In genomic region chr16:30558789-30559377, GRCh38 we compare ENCODE assay signal across 8 cellular contexts. TPM values are rescaled to one million over a fixed set of nuclear protein-coding genes. Genes with fewer than 3 reads are reported as not detected.
DNase-seq lines count a peak whose midpoint lies in the region; TF ChIP-seq lines count a peak whose summit lies in the region.

No MANE protein-coding gene starts in this region.

- H3K9me2 ChIP-seq in OCI-LY1 (ENCODE audit: low read depth, low read length) = no peaks in the 10 kb centered on the region

- H3K79me2 ChIP-seq in OCI-LY1 (ENCODE audit: insufficient read depth, low read length) = 0 out of 2 replicates have a peak, but pooled peaks cover 4% of the 10 kb centered on the region

- peaks cover 21% of the 10 kb centered on the region for H3K4me1 ChIP-seq in OCI-LY1 (ENCODE audit: insufficient read depth, low read length, severe bottlenecking)
- H3K4me1 ChIP-seq in ectodermal cell (ENCODE audit: control insufficient read depth, insufficient read depth, low read length) = peaks cover 5% of the 10 kb centered on the region
- H3K4me1 ChIP-seq in neuron (ENCODE audit: insufficient read depth, low read length) = peaks cover 12% of the 10 kb centered on the region

- no peaks in the 10 kb centered on the region for H4K20me1 ChIP-seq in OCI-LY1 (ENCODE audit: insufficient read depth, low read length)

- 91 to 92% methylated on average over 21 of the region's 21 CpGs for WGBS in ectodermal cell, 2 experiments

- peak overlapping the region; percentile 61 for H3K4me2 ChIP-seq in OCI-LY1 (ENCODE audit: low read length)

- no peaks in the 10 kb centered on the region for H3K9me3 ChIP-seq in OCI-LY1 (ENCODE audit: low read length)
- H3K9me3 ChIP-seq in ectodermal cell (ENCODE audit: control insufficient read depth, low read length) = no peaks in the 10 kb centered on the region
- H3K9me3 ChIP-seq in neuron (ENCODE audit: low read length) = no peaks in the 10 kb centered on the region

- DNase-seq in GF-D8 (lab: John Stamatoyannopoulos, UW) (no peak), SHP77 (lab: John Stamatoyannopoulos, UW) (no peak), LoVo (ENCODE audit: low spot score) (no peak), T1000 (lab: John Stamatoyannopoulos, UW) (no peak)

- H3K27ac ChIP-seq in C4-2B (peak overlapping the region; percentile 94), OCI-LY1 (ENCODE audit: low read depth, low read length, poor library complexity, severe bottlenecking) (peak overlapping the region; percentile 39), ectodermal cell (ENCODE audit: insufficient read depth, low read depth, low read length, poor library complexity, severe bottlenecking) (peak overlapping the region; percentile 86)

- 0 out of 2 replicates have a peak, but pooled peaks cover 3% of the 10 kb centered on the region for H3F3A ChIP-seq in OCI-LY1 (ENCODE audit: insufficient read depth, low read length)

- H3K27me3 ChIP-seq in OCI-LY1 (ENCODE audit: insufficient read depth, low read length) (no peaks in the 10 kb centered on the region), ectodermal cell (ENCODE audit: control insufficient read depth, insufficient read depth, low read length, poor library complexity, severe bottlenecking) (no peaks in the 10 kb centered on the region), neuron (ENCODE audit: insufficient read depth, low read length) (no peaks in the 10 kb centered on the region)

- H3K9ac ChIP-seq in OCI-LY1 (ENCODE audit: low read length) = peak overlapping the region; percentile 19; the same call in 1 of the 2 replicates

- H3K4me3 ChIP-seq in OCI-LY1 (ENCODE audit: low read depth, low read length, poor library complexity, severe bottlenecking) (peak overlapping the region; percentile 82), ectodermal cell (ENCODE audit: insufficient read depth, low read depth, low read length) (no peak overlapping the region), neuron (ENCODE audit: low read length) (peak overlapping the region; percentile 37)

- H3K36me3 ChIP-seq in OCI-LY1 (ENCODE audit: insufficient read depth, low read length) (peaks cover 26% of the 10 kb centered on the region), ectodermal cell (ENCODE audit: control insufficient read depth, insufficient read depth, low read length) (peaks cover 7% of the 10 kb centered on the region), neuron (ENCODE audit: insufficient read depth, low read length) (peaks cover 22% of the 10 kb centered on the region)

- H2AFZ ChIP-seq in OCI-LY1 (ENCODE audit: low read length) (no peak overlapping the region), neuron (ENCODE audit: low read depth, low read length) (peak overlapping the region; percentile 87)

- no peak for TF ChIP-seq CTCF in C4-2B (conservative IDR thresholded peaks at IDR 0.05)
- no peak for TF ChIP-seq CTCF in OCI-LY1 (IDR thresholded peaks at IDR 0.05; ENCODE audit: low read length)

RNA-seq across cellular contexts. Expression of gene ZNF764, which starts 0.7 kb away (rescaled TPM):
- polyA plus RNA-seq in ectodermal cell (2013, experiment 1 of 4) = 10.1 TPM
- polyA plus RNA-seq in ectodermal cell (2013, experiment 2 of 4) = 9.4 TPM
- polyA plus RNA-seq in ectodermal cell (2013, experiment 3 of 4) = 9.0 TPM
- 9.8 TPM for polyA plus RNA-seq in ectodermal cell (2013, experiment 4 of 4)

RNA-seq across cellular contexts. Expression of gene ZNF688, which starts 12.6 kb away (rescaled TPM):
- 8.5 TPM for polyA plus RNA-seq in ectodermal cell (2013, experiment 1 of 4)
- polyA plus RNA-seq in ectodermal cell (2013, experiment 2 of 4) = 8.4 TPM
- polyA plus RNA-seq in ectodermal cell (2013, experiment 3 of 4) = 5.5 TPM
- polyA plus RNA-seq in ectodermal cell (2013, experiment 4 of 4) = 8.8 TPM

RNA-seq across cellular contexts. Expression of gene ZNF747, which starts 24.2 kb away (rescaled TPM):
- polyA plus RNA-seq in ectodermal cell (2013, experiment 1 of 4) = 12.1 TPM
- 15.4 TPM for polyA plus RNA-seq in ectodermal cell (2013, experiment 2 of 4)
- polyA plus RNA-seq in ectodermal cell (2013, experiment 3 of 4) = 7.8 TPM
- 8.7 TPM for polyA plus RNA-seq in ectodermal cell (2013, experiment 4 of 4)

RNA-seq across cellular contexts. Expression of gene ZNF785, which starts 26.6 kb away (rescaled TPM):
- polyA plus RNA-seq in ectodermal cell (2013, experiment 1 of 4) = 24.7 TPM
- polyA plus RNA-seq in ectodermal cell (2013, experiment 2 of 4) = 21.5 TPM
- polyA plus RNA-seq in ectodermal cell (2013, experiment 3 of 4) = 15.5 TPM
- polyA plus RNA-seq in ectodermal cell (2013, experiment 4 of 4) = 18.2 TPM

RNA-seq across cellular contexts. Expression of gene ZNF768, which starts 32.5 kb away (rescaled TPM):
- 50.4 TPM for polyA plus RNA-seq in ectodermal cell (2013, experiment 1 of 4)
- polyA plus RNA-seq in ectodermal cell (2013, experiment 2 of 4) = 47.8 TPM
- polyA plus RNA-seq in ectodermal cell (2013, experiment 3 of 4) = 38.0 TPM
- polyA plus RNA-seq in ectodermal cell (2013, experiment 4 of 4) = 39.4 TPM

Comparison
In these comparisons a context has a peak if more than half of its experiments do, and no peak if none do; other contexts are left out.
1. H3K27ac ChIP-seq: peak in every context shown above with its lines; median percentile 94 in C4-2B; 86 in ectodermal cell; 39 in OCI-LY1.